Comparison of ENCODE assay signal across 10 cellular contexts in genomic region chr5:128197911-128198522, GRCh38.
DNase-seq lines count a peak whose midpoint lies in the region; ATAC-seq lines count a peak whose summit lies in the region.
"Had no signal": no experiment of that assay in that cellular context is flagged by ENCODE, and none has a peak within 500 bp of the region (broad histone marks: within the 10 kb centered on the region; RNA-seq: fewer than 3 reads in every experiment).

No MANE protein-coding gene starts in this region.

- ATAC-seq in stimulated activated naive CD8-positive, alpha-beta T cell treated with anti-CD3 and anti-CD28 coated beads, Interleukin-15, Interleukin-2, amounts not matched to agents 100 U/mL and 50 U/mL, for 24 hours: peak; percentile 47
- no peak for ATAC-seq in stimulated activated naive CD8-positive, alpha-beta T cell treated with anti-CD3 and anti-CD28 coated beads, Interleukin-15, amount 100 ng/mL, for 72 hours
- ATAC-seq in GM21619 (IDR thresholded peaks at IDR 0.05; ENCODE audit: unreplicated experiment): peak; percentile 56

- peaks cover 62% of the 10 kb centered on the region for H3K4me1 ChIP-seq in Karpas-422 (ENCODE audit: low read length)

- peaks cover 15% of the 10 kb centered on the region for H3K27me3 Mint-ChIP-seq in stimulated activated naive CD8-positive, alpha-beta T cell treated with anti-CD3 and anti-CD28 coated beads, Interleukin-15, amount 100 ng/mL, for 72 hours

- no peak overlapping the region for H3K4me2 ChIP-seq in Karpas-422 (ENCODE audit: low read depth, low read length, poor library complexity, severe bottlenecking)

- peak overlapping the region; percentile 13 for H3K27ac ChIP-seq in Karpas-422 (ENCODE audit: low read length)
- H3K27ac ChIP-seq: transverse colon had no signal

- no peaks in the 10 kb centered on the region for H3K27me3 ChIP-seq in Karpas-422 (ENCODE audit: low read length)
- H3K27me3 ChIP-seq: transverse colon had no signal

- H3K36me3 ChIP-seq in Karpas-422 (ENCODE audit: insufficient read depth, low read length): peaks cover 83% of the 10 kb centered on the region
- H3K36me3 ChIP-seq: transverse colon had no signal

- H3K9me3 ChIP-seq in Karpas-422 (ENCODE audit: low read length): no peaks in the 10 kb centered on the region
- H3K9me3 ChIP-seq: transverse colon had no signal

- H3K27ac Mint-ChIP-seq in stimulated activated naive CD8-positive, alpha-beta T cell treated with anti-CD3 and anti-CD28 coated beads, Interleukin-15, amount 100 ng/mL, for 72 hours: peak overlapping the region in 1 of 2 donors; percentile 37

- no peak overlapping the region for H3K4me3 ChIP-seq in Karpas-422 (ENCODE audit: low read length)
- H3K4me3 ChIP-seq: transverse colon had no signal

- H2AFZ ChIP-seq in Karpas-422 (ENCODE audit: low read length): no peak overlapping the region

- no peak for DNase-seq in stimulated activated naive CD8-positive, alpha-beta T cell treated with anti-CD3 and anti-CD28 coated beads, Interleukin-15, Interleukin-2, amounts not matched to agents 100 U/mL and 50 U/mL, for 24 hours
- DNase-seq in stimulated activated naive CD8-positive, alpha-beta T cell treated with anti-CD3 and anti-CD28 coated beads, Interleukin-15, amount 100 ng/mL, for 72 hours: no peak
- no peak for DNase-seq in Karpas-422
- DNase-seq in hepatic stellate cell (ENCODE audit: low spot score): no peak
- DNase-seq in HuH-7 (ENCODE audit: low spot score): no peak
- no peak for DNase-seq in posterior cingulate gyrus
- no peak for DNase-seq in ureter (ENCODE audit: low spot score)
- DNase-seq: NCI-H748 treated with DMSO at 0.1 percent for 48 hours, transverse colon had no signal

- no peak overlapping the region for H3K4me3 Mint-ChIP-seq in stimulated activated naive CD8-positive, alpha-beta T cell treated with anti-CD3 and anti-CD28 coated beads, Interleukin-15, amount 100 ng/mL, for 72 hours

- no peaks in the 10 kb centered on the region for H3K79me2 ChIP-seq in Karpas-422 (ENCODE audit: low read length)

- H3K9ac ChIP-seq in Karpas-422 (ENCODE audit: low read length): no peak overlapping the region

- no peaks in the 10 kb centered on the region for H3K9me2 ChIP-seq in Karpas-422 (replicated peaks; ENCODE audit: insufficient read depth, low read length)

- intact Hi-C loops in posterior cingulate gyrus (cut with DNase I): no loop called here

- peaks cover 39% of the 10 kb centered on the region for H3K4me1 Mint-ChIP-seq in stimulated activated naive CD8-positive, alpha-beta T cell treated with anti-CD3 and anti-CD28 coated beads, Interleukin-15, amount 100 ng/mL, for 72 hours

- H3K9me3 Mint-ChIP-seq in stimulated activated naive CD8-positive, alpha-beta T cell treated with anti-CD3 and anti-CD28 coated beads, Interleukin-15, amount 100 ng/mL, for 72 hours: peaks cover 7 to 13% of the 10 kb centered on the region in 2 donors

- H4K20me1 ChIP-seq in Karpas-422 (ENCODE audit: insufficient read depth, low read depth, low read length): no peaks in the 10 kb centered on the region
